In genomic region chr20:2504803-2505202, GRCh38 we compare ENCODE assay signal across 7 cellular contexts. TPM values are rescaled to one million over a fixed set of nuclear protein-coding genes. Genes with fewer than 3 reads are reported as not detected.
"Had no signal": no experiment of that assay in that cellular context is flagged by ENCODE, and none has a peak within 500 bp of the region (broad histone marks: within the 10 kb centered on the region; RNA-seq: fewer than 3 reads in every experiment).

No MANE protein-coding gene starts in this region.

RNA-seq across cellular contexts. Expression of gene TMC2, which starts 31.6 kb away (rescaled TPM):
- total RNA-seq: GM23248, GM23338, H1, H4, H7, H9, HFFc6 had no signal
- polyA plus RNA-seq: GM23248, GM23338, H1 had no signal
